In genomic region chr10:74415440-74415839, GRCh38 we compare ENCODE assay signal across 18 cellular contexts.
DNase-seq lines count a peak whose midpoint lies in the region; ATAC-seq and TF ChIP-seq lines count a peak whose summit lies in the region.
"Had no signal": no experiment of that assay in that cellular context is flagged by ENCODE, and none has a peak within 500 bp of the region (broad histone marks: within the 10 kb centered on the region; RNA-seq: fewer than 3 reads in every experiment).

No MANE protein-coding gene starts in this region.

- H3K27ac Mint-ChIP-seq in GM23338 (no peak overlapping the region; the same call in 1 of the 2 replicates), brain (peak overlapping the region; percentile 50 to 84 (median 64))
- no peak overlapping the region for H3K27ac Mint-ChIP-seq in activated CD4-positive, alpha-beta memory T cell treated with anti-CD3 and anti-CD28 coated beads for 36 hours
- H3K27ac Mint-ChIP-seq: CD4-positive, CD25-positive, alpha-beta regulatory T cell; HFFc6 had no signal

- H3K4me3 ChIP-seq in GM23338: no peak overlapping the region
- no peak overlapping the region for H3K4me3 ChIP-seq in SK-N-SH (ENCODE audit: low read depth in 2 of 2, low read length in 1 of 2)
- no peak overlapping the region for H3K4me3 ChIP-seq in osteoblast (ENCODE audit: insufficient read depth, low read length)

- H3K4me3 Mint-ChIP-seq in GM23338: no peak overlapping the region
- H3K4me3 Mint-ChIP-seq in brain: no peak overlapping the region
- H3K4me3 Mint-ChIP-seq in activated CD4-positive, alpha-beta memory T cell treated with anti-CD3 and anti-CD28 coated beads for 36 hours: no peak overlapping the region
- H3K4me3 Mint-ChIP-seq: CD8-positive, alpha-beta memory T cell; HFFc6 had no signal

- no peaks in the 10 kb centered on the region for H3K9me2 ChIP-seq in GM23338 (ENCODE audit: insufficient read depth)
- H3K9me2 ChIP-seq in SK-N-SH: no peaks in the 10 kb centered on the region

- H3K27me3 ChIP-seq in GM23338 (ENCODE audit: insufficient read depth) (no peaks in the 10 kb centered on the region), SK-N-SH (ENCODE audit: insufficient read depth) (no peaks in the 10 kb centered on the region), osteoblast (ENCODE audit: insufficient read depth, low read length) (no peaks in the 10 kb centered on the region)
- H3K27me3 ChIP-seq: BE2C had no signal

- CTCF ChIA-PET in SK-N-SH (lab: Yijun Ruan, JAX): interaction anchor here (0.7 to 1.1 kb wide), 2 partner anchors 23 to 334 kb away, joined by 3 read pairs; no protein-coding TSS in a partner anchor
- CTCF ChIA-PET in activated CD4-positive, alpha-beta memory T cell treated with anti-CD3 and anti-CD28 coated beads for 36 hours (lab: Charles Lee): no interaction called here

- H2AFZ ChIP-seq in GM23338: no peak overlapping the region
- H2AFZ ChIP-seq in SK-N-SH (ENCODE audit: low read depth): no peak overlapping the region
- no peak overlapping the region for H2AFZ ChIP-seq in osteoblast (ENCODE audit: low read length)

- H3F3A ChIP-seq in GM23338 (replicated peaks; ENCODE audit: low read depth): no peaks in the 10 kb centered on the region
- peaks cover 6% of the 10 kb centered on the region for H3F3A ChIP-seq in SK-N-SH (replicated peaks; ENCODE audit: insufficient read depth)

- H3K4me2 ChIP-seq in GM23338 (peak overlapping the region; percentile 56; the same call in 1 of the 2 replicates), SK-N-SH (no peak overlapping the region), osteoblast (ENCODE audit: insufficient read depth, low read length) (no peak overlapping the region)

- intact Hi-C loops in activated CD4-positive, alpha-beta memory T cell treated with anti-CD3 and anti-CD28 coated beads for 36 hours (cut with micrococcal nuclease): no loop called here

- TF ChIP-seq EP300 in SK-N-SH (IDR thresholded peaks at IDR 0.05; ENCODE audit: borderline replicate concordance in 1 of 2, low read depth in 1 of 2, low read length in 1 of 2): peak in 1 of 2 experiments; percentile 70; a peak in 1 of 4 replicates

- no peaks in the 10 kb centered on the region for H3K27me3 Mint-ChIP-seq in GM23338 (ENCODE audit: insufficient read depth, low read depth, poor library complexity)
- H3K27me3 Mint-ChIP-seq in brain: no peaks in the 10 kb centered on the region
- H3K27me3 Mint-ChIP-seq in activated CD4-positive, alpha-beta memory T cell treated with anti-CD3 and anti-CD28 coated beads for 36 hours: no peaks in the 10 kb centered on the region
- H3K27me3 Mint-ChIP-seq: CD4-positive, CD25-positive, alpha-beta regulatory T cell; CD8-positive, alpha-beta memory T cell had no signal

- H3K27ac ChIP-seq in GM23338 (ENCODE audit: low read depth) (no peak overlapping the region), SK-N-SH (ENCODE audit: low read depth in 2 of 2, low read length in 1 of 2) (no peak overlapping the region), osteoblast (ENCODE audit: low read depth, low read length) (no peak overlapping the region)

- TF ChIP-seq RAD21 in SK-N-SH (IDR thresholded peaks at IDR 0.05; ENCODE audit: low read length): no peak

- H4K20me1 ChIP-seq in GM23338 (replicated peaks; ENCODE audit: insufficient read depth) (no peaks in the 10 kb centered on the region), SK-N-SH (ENCODE audit: insufficient read depth) (no peaks in the 10 kb centered on the region), osteoblast (ENCODE audit: insufficient read depth, low read length) (no peaks in the 10 kb centered on the region)

- H3K79me2 ChIP-seq in GM23338 (replicated peaks; ENCODE audit: insufficient read depth) (no peaks in the 10 kb centered on the region), SK-N-SH (ENCODE audit: insufficient read depth) (no peaks in the 10 kb centered on the region), osteoblast (ENCODE audit: insufficient read depth, low read length) (no peaks in the 10 kb centered on the region)

- no peaks in the 10 kb centered on the region for H3K9me3 ChIP-seq in SK-N-SH
- no peaks in the 10 kb centered on the region for H3K9me3 ChIP-seq in osteoblast (ENCODE audit: low read depth, low read length)
- H3K9me3 ChIP-seq: BE2C had no signal

- peaks cover 19% of the 10 kb centered on the region for H3K36me3 Mint-ChIP-seq in GM23338 (ENCODE audit: low read depth)
- peaks cover 31% of the 10 kb centered on the region for H3K36me3 Mint-ChIP-seq in brain
- H3K36me3 Mint-ChIP-seq in activated CD4-positive, alpha-beta memory T cell treated with anti-CD3 and anti-CD28 coated beads for 36 hours: peaks cover 16% of the 10 kb centered on the region

- DNase-seq in GM23338 (ENCODE audit: low spot score): no peak
- peak; percentile 17 for DNase-seq in SK-N-SH
- peak; percentile 5 for DNase-seq in osteoblast (ENCODE audit: insufficient read length, low spot score, missing footprints)
- DNase-seq in activated CD4-positive, alpha-beta memory T cell treated with anti-CD3 and anti-CD28 coated beads for 36 hours: no peak
- no peak for DNase-seq in pons (ENCODE audit: low spot score)
- DNase-seq: ACHN; BE2C; C1 segment of cervical spinal cord; CD4-positive, CD25-positive, alpha-beta regulatory T cell; CD8-positive, alpha-beta memory T cell; COR-L47; DMS 273 treated with DMSO at 0.1 percent for 48 hours; HCEC 1CT; HFFc6; IMR-90; KBM-7 had no signal

- H3K9ac ChIP-seq in SK-N-SH: no peak overlapping the region

- no peaks in the 10 kb centered on the region for H3K36me3 ChIP-seq in GM23338 (ENCODE audit: insufficient read depth)
- peaks cover 0 to 31% of the 10 kb centered on the region in 2 experiments for H3K36me3 ChIP-seq in SK-N-SH (replicated peaks in 1 of 2; ENCODE audit: control insufficient read depth in 1 of 2, insufficient read depth in 2 of 2, low read length in 1 of 2)
- H3K36me3 ChIP-seq in osteoblast (ENCODE audit: insufficient read depth, low read length): no peaks in the 10 kb centered on the region

- POLR2A ChIA-PET in SK-N-SH (lab: Yijun Ruan, JAX): no interaction called here
- POLR2A ChIA-PET in activated CD4-positive, alpha-beta memory T cell treated with anti-CD3 and anti-CD28 coated beads for 36 hours (lab: Charles Lee): no interaction called here

- TF ChIP-seq CTCF in GM23338 (conservative IDR thresholded peaks at IDR 0.05; ENCODE audit: low read depth in 2 of 2): no peak
- no peak for TF ChIP-seq CTCF in SK-N-SH (IDR thresholded peaks at IDR 0.05)
- no peak for TF ChIP-seq CTCF in brain (conservative IDR thresholded peaks at IDR 0.05)
- no peak for TF ChIP-seq CTCF in osteoblast (IDR thresholded peaks at IDR 0.05; ENCODE audit: extremely low read depth, low read depth, low read length)

- peaks cover 9% of the 10 kb centered on the region; the same call in 2 of the 3 replicates for H3K9me3 Mint-ChIP-seq in GM23338
- H3K9me3 Mint-ChIP-seq in brain: peaks cover 15 to 29% (median 27%) of the 10 kb centered on the region in 5 experiments
- H3K9me3 Mint-ChIP-seq in activated CD4-positive, alpha-beta memory T cell treated with anti-CD3 and anti-CD28 coated beads for 36 hours: no peaks in the 10 kb centered on the region
- H3K9me3 Mint-ChIP-seq: HFFc6 had no signal

- ATAC-seq in GM23338 (no peak), GM18868 (IDR thresholded peaks at IDR 0.05; ENCODE audit: unreplicated experiment) (no peak)

- H3K4me1 ChIP-seq in GM23338 (ENCODE audit: insufficient read depth): peaks cover 43% of the 10 kb centered on the region
- H3K4me1 ChIP-seq in SK-N-SH (ENCODE audit: control insufficient read depth in 1 of 2, insufficient read depth in 2 of 2, low read depth in 1 of 2, low read length in 1 of 2): peaks cover 21 to 22% of the 10 kb centered on the region in 2 experiments; a peak in 2 of 4 replicates
- H3K4me1 ChIP-seq in osteoblast (ENCODE audit: insufficient read depth, low read length): no peaks in the 10 kb centered on the region

- H3K4me1 Mint-ChIP-seq in GM23338 (peaks cover 33% of the 10 kb centered on the region), brain (peaks cover 57% of the 10 kb centered on the region)
- H3K4me1 Mint-ChIP-seq in activated CD4-positive, alpha-beta memory T cell treated with anti-CD3 and anti-CD28 coated beads for 36 hours (ENCODE audit: low read depth): no peaks in the 10 kb centered on the region

TF ChIP-seq in GM23338, 12 proteins besides CTCF, POLR2A, EP300 and RAD21:
- no peak for TF ChIP-seq EZH2phosphoT487 (IDR thresholded peaks at IDR 0.05; ENCODE audit: unreplicated experiment)
- TF ChIP-seq ETS1 (IDR thresholded peaks at IDR 0.05): no peak
- no peak for TF ChIP-seq CREB1 (CRISPR knock-in tag; IDR thresholded peaks at IDR 0.05; ENCODE audit: low read depth)
- no peak for TF ChIP-seq JUNB (IDR thresholded peaks at IDR 0.05; ENCODE audit: unreplicated experiment)

TF ChIP-seq in SK-N-SH, 30 proteins besides CTCF, POLR2A, EP300 and RAD21:
- TF ChIP-seq GATA2 (CRISPR knock-in tag; IDR thresholded peaks at IDR 0.05): peak; percentile 58
- TF ChIP-seq ELF1 (IDR thresholded peaks at IDR 0.05): no peak

Comparison
In these comparisons a context has a peak if more than half of its experiments do, and no peak if none do; other contexts are left out.
1. DNase-seq: peak in SK-N-SH (single experiment) and osteoblast (single experiment); none in GM23338 (single experiment), activated CD4-positive, alpha-beta memory T cell treated with anti-CD3 and anti-CD28 coated beads for 36 hours (single experiment) and pons (single experiment).
2. H3K27ac Mint-ChIP-seq: peak in brain (5 of 5); none in GM23338 (single experiment) and activated CD4-positive, alpha-beta memory T cell treated with anti-CD3 and anti-CD28 coated beads for 36 hours (single experiment).